8 cellular contexts compared by ENCODE assay signal in genomic region chr5:172777381-172778222, GRCh38. TPM values are rescaled to one million over a fixed set of nuclear protein-coding genes. Genes with fewer than 3 reads are reported as not detected.
DNase-seq lines count a peak whose midpoint lies in the region; ATAC-seq, FAIRE-seq and TF ChIP-seq lines count a peak whose summit lies in the region.

No MANE protein-coding gene starts in this region.

- H3K27ac ChIP-seq in right atrium auricular region = peak overlapping the region; percentile 71 to 77

- no peaks in the 10 kb centered on the region for H3K9me3 Mint-ChIP-seq in activated naive CD4-positive, alpha-beta T cell treated with anti-CD3 and anti-CD28 coated beads, Interleukin-2, amount 50 U/mL, for 24 hours

- H3K4me3 ChIP-seq in right atrium auricular region = no peak overlapping the region

- no peaks in the 10 kb centered on the region for H3K27me3 Mint-ChIP-seq in activated naive CD4-positive, alpha-beta T cell treated with anti-CD3 and anti-CD28 coated beads, Interleukin-2, amount 50 U/mL, for 24 hours

- FAIRE-seq in GM19239 (lab: Jason Lieb, UNC) = peak; percentile 96

- H3K36me3 ChIP-seq in right atrium auricular region = no peaks in the 10 kb centered on the region

- peak overlapping the region; percentile 80 for H3K27ac Mint-ChIP-seq in activated naive CD4-positive, alpha-beta T cell treated with anti-CD3 and anti-CD28 coated beads, Interleukin-2, amount 50 U/mL, for 24 hours

- H3K36me3 Mint-ChIP-seq in activated naive CD4-positive, alpha-beta T cell treated with anti-CD3 and anti-CD28 coated beads, Interleukin-2, amount 50 U/mL, for 24 hours = no peaks in the 10 kb centered on the region

- DNase-seq in AML-193 (lab: John Stamatoyannopoulos, UW) (peak; percentile 77 to 86), GM19239 (ENCODE audit: insufficient read length, low spot score) (peak; percentile 75), SKM-1 (lab: John Stamatoyannopoulos, UW; ENCODE audit: unreplicated experiment) (peak; percentile 53), right atrium auricular region (ENCODE audit: low spot score) (peak; percentile 96), NCI-H82 (lab: John Stamatoyannopoulos, UW) (no peak)
- DNase-seq in stimulated activated CD4-positive, alpha-beta T cell treated with anti-CD3 and anti-CD28 coated beads, Interleukin-15, amount 100 ng/mL, for 48 hours (ENCODE audit: low read depth in 2 of 2) = peak; percentile 74 to 84

- H3K9me3 ChIP-seq in right atrium auricular region = no peaks in the 10 kb centered on the region

- TF ChIP-seq CTCF in right atrium auricular region (IDR thresholded peaks at IDR 0.05) = no peak

- H3K4me1 Mint-ChIP-seq in activated naive CD4-positive, alpha-beta T cell treated with anti-CD3 and anti-CD28 coated beads, Interleukin-2, amount 50 U/mL, for 24 hours = peaks cover 47% of the 10 kb centered on the region

- no peaks in the 10 kb centered on the region for H3K27me3 ChIP-seq in right atrium auricular region

- H3K4me3 Mint-ChIP-seq in activated naive CD4-positive, alpha-beta T cell treated with anti-CD3 and anti-CD28 coated beads, Interleukin-2, amount 50 U/mL, for 24 hours = peak overlapping the region; percentile 9

- ATAC-seq in HG03378 (IDR thresholded peaks at IDR 0.05; ENCODE audit: unreplicated experiment) = peak; percentile 75

- H3K4me1 ChIP-seq in right atrium auricular region = peaks cover 0 to 56% of the 10 kb centered on the region in 2 donors

RNA-seq across cellular contexts. Expression of gene DUSP1, which starts 6.6 kb away (rescaled TPM):
- 100 to 1,000 TPM; 804 to 819 TPM for total RNA-seq in right atrium auricular region

RNA-seq across cellular contexts. Expression of gene ERGIC1, which starts 56.4 kb away (rescaled TPM):
- 100 to 1,000 TPM in 1 of 2 donors, 10 to 100 TPM in 1; 70.7 to 113 TPM for total RNA-seq in right atrium auricular region
